Comparison of ENCODE assay signal across 9 cellular contexts in the genomic region with DNA sequence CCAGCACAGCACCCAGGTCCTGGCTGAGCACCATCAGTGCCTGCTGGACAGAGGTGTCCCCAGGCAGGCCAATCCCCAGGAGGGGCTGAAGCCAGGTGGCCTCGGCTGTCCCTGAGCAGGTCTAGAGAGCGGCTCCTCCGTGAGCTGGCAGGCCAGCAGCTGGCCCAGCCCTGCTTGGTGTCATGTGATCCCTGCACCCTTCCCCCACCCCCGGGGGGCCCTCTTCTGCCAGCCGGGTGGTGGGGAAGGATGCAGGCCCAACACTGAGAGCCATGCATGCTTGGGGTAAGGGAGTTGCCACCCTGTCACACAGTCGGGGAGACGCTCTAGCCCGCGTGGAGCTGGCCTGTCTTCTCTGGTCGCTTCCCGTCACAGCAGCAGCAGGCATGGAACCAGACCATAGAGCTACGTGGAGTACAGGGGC. TPM values are rescaled to one million over a fixed set of nuclear protein-coding genes. Genes with fewer than 3 reads are reported as not detected.
DNase-seq lines count a peak whose midpoint lies in the region; ATAC-seq and TF ChIP-seq lines count a peak whose summit lies in the region.
"Had no signal": no experiment of that assay in that cellular context is flagged by ENCODE, and none has a peak within 500 bp of the region (broad histone marks: within the 10 kb centered on the region; RNA-seq: fewer than 3 reads in every experiment).

No MANE protein-coding gene starts in this region.

- H3K79me1 ChIP-seq in H9 (ENCODE audit: insufficient read depth, low read depth, low read length, poor library complexity, severe bottlenecking), result no peaks in the 10 kb centered on the region

- no peak overlapping the region for H2BK20ac ChIP-seq in H9 (ENCODE audit: low read depth, low read length, poor library complexity, severe bottlenecking)

- no peak overlapping the region for H3K23ac ChIP-seq in H9 (ENCODE audit: insufficient read length, low read depth, low read length)

- H2BK12ac ChIP-seq in H9 (ENCODE audit: insufficient read length, low read depth, low read length), result no peak overlapping the region

- ATAC-seq in SK-N-SH treated with all-trans-retinoic acid at 6 μM for 48 hours (peak; percentile 36), left ventricle myocardium superior (peak; percentile 58), GM21526 (IDR thresholded peaks at IDR 0.05; ENCODE audit: low FRiP score, unreplicated experiment) (no peak), GM21723 (IDR thresholded peaks at IDR 0.05; ENCODE audit: unreplicated experiment) (no peak)
- ATAC-seq: HCT116 had no signal

- no peak overlapping the region for H2BK5ac ChIP-seq in H9 (ENCODE audit: insufficient read length, low read length)

- no peaks in the 10 kb centered on the region for H3K9me3 ChIP-seq in skeletal muscle satellite cell (replicated peaks; ENCODE audit: low read length)
- no peaks in the 10 kb centered on the region for H3K9me3 ChIP-seq in H9 (ENCODE audit: control insufficient read depth, low read depth, low read length)

- no peak for DNase-seq in HFFc6
- peak; percentile 68 for DNase-seq in left ventricle myocardium superior
- DNase-seq in H9, result no peak
- no peak for DNase-seq in NCI-H446 (lab: John Stamatoyannopoulos, UW)

- H3K27me3 ChIP-seq in skeletal muscle satellite cell (ENCODE audit: control insufficient read depth, insufficient read depth, low read length) (peaks cover 5% of the 10 kb centered on the region), H9 (ENCODE audit: insufficient read depth, low read length) (peaks cover 3% of the 10 kb centered on the region; the same call in 1 of the 2 replicates)

- peak overlapping the region; percentile 13 for H3K9ac ChIP-seq in skeletal muscle satellite cell (ENCODE audit: low read depth, low read length)
- no peak overlapping the region for H3K9ac ChIP-seq in H9 (ENCODE audit: extremely low read depth, insufficient read length, low read length)

- H3K9me3 Mint-ChIP-seq in HFFc6, result no peaks in the 10 kb centered on the region
- no peaks in the 10 kb centered on the region for H3K9me3 Mint-ChIP-seq in H9

- H3K4me1 Mint-ChIP-seq in HFFc6 (ENCODE audit: low read depth) (peaks cover 35% of the 10 kb centered on the region), H9 (peaks cover 4 to 18% of the 10 kb centered on the region in 2 experiments; a peak in 3 of 4 replicates)

- no peaks in the 10 kb centered on the region; the same call in 1 of the 2 replicates for H3K36me3 Mint-ChIP-seq in HFFc6 (ENCODE audit: low read depth)
- H3K36me3 Mint-ChIP-seq in H9 (ENCODE audit: insufficient read depth in 1 of 3, low read depth in 3 of 3), result peaks cover 2 to 10% (median 9%) of the 10 kb centered on the region in 3 experiments; a peak in 5 of 7 replicates

- H3K27me3 Mint-ChIP-seq in HFFc6 (ENCODE audit: insufficient read depth) (no peaks in the 10 kb centered on the region; the same call in 1 of the 2 replicates), H9 (ENCODE audit: low read depth) (peaks cover 13% of the 10 kb centered on the region)

- TF ChIP-seq CTCF in HFFc6 (IDR thresholded peaks at IDR 0.05) (no peak), H9 (conservative IDR thresholded peaks at IDR 0.05) (no peak)

- H4K20me1 ChIP-seq in H9 (ENCODE audit: control insufficient read depth, insufficient read depth, insufficient read length), result peaks cover 8% of the 10 kb centered on the region

- no peak overlapping the region for H3K27ac ChIP-seq in H9 (ENCODE audit: insufficient read length, low read depth, low read length)

- H2AK5ac ChIP-seq in H9 (ENCODE audit: insufficient read length, low read length), result no peak overlapping the region

- H3K4ac ChIP-seq in H9 (ENCODE audit: low read depth, low read length), result no peak overlapping the region

- H4K91ac ChIP-seq in H9 (ENCODE audit: insufficient read length, low read depth, low read length), result no peak overlapping the region

- H3K4me3 ChIP-seq in skeletal muscle satellite cell (ENCODE audit: low read length), result no peak overlapping the region

- WGBS in H9 (ENCODE audit: extremely low coverage, insufficient read length, low lambda C conversion rate), result no CpG with 5 or more reads among the region's 12 CpGs

- no peak overlapping the region for H2BK120ac ChIP-seq in H9 (ENCODE audit: low read depth, low read length, poor library complexity, severe bottlenecking)

- H2BK15ac ChIP-seq in H9 (ENCODE audit: low read depth, low read length), result no peak overlapping the region

- H3K27ac Mint-ChIP-seq in HFFc6, result peak overlapping the region; percentile 82
- H3K27ac Mint-ChIP-seq in H9, result no peak overlapping the region

- H3K4me1 ChIP-seq in skeletal muscle satellite cell (ENCODE audit: control insufficient read depth, insufficient read depth, low read length) (peaks cover 46% of the 10 kb centered on the region), H9 (ENCODE audit: insufficient read depth, low read length) (no peaks in the 10 kb centered on the region)

- H3K18ac ChIP-seq in H9 (ENCODE audit: insufficient read length, low read depth, low read length), result no peak overlapping the region

- H4K8ac ChIP-seq in H9 (replicated peaks; ENCODE audit: insufficient read length, low read depth, low read length), result no peak overlapping the region

- H3K4me3 Mint-ChIP-seq in HFFc6 (peak overlapping the region; percentile 62), H9 (no peak overlapping the region)

- no peak overlapping the region for H3K56ac ChIP-seq in H9 (ENCODE audit: insufficient read length, low read depth, low read length)

- H3K4me2 ChIP-seq in skeletal muscle satellite cell (ENCODE audit: low read length) (peak overlapping the region; percentile 45), H9 (ENCODE audit: insufficient read depth, insufficient read length, low read length) (no peak overlapping the region)

- no peak overlapping the region; the same call in 1 of the 2 replicates for H3K14ac ChIP-seq in H9 (ENCODE audit: insufficient read depth, low read length)

- H3K79me2 ChIP-seq in H9 (ENCODE audit: insufficient read depth, low read length), result no peaks in the 10 kb centered on the region

- peaks cover 5% of the 10 kb centered on the region for H3K36me3 ChIP-seq in skeletal muscle satellite cell (ENCODE audit: insufficient read depth, low read length)

- intact Hi-C loops in left ventricle myocardium superior (cut with micrococcal nuclease), result no loop called here

- H2AFZ ChIP-seq in H9 (ENCODE audit: low read length), result no peak overlapping the region

- H3K23me2 ChIP-seq in H9 (ENCODE audit: insufficient read length, low read depth, low read length, poor library complexity, severe bottlenecking), result no peaks in the 10 kb centered on the region

- H4K5ac ChIP-seq in H9 (ENCODE audit: insufficient read length, low read depth, low read length), result no peak overlapping the region

- no peak overlapping the region for H3T11ph ChIP-seq in H9 (ENCODE audit: low read length)

TF ChIP-seq in SK-N-SH treated with all-trans-retinoic acid at 6 μM for 48 hours, 23 proteins besides CTCF, POLR2A, EP300 and RAD21 (continues in another document):
- TF ChIP-seq SNAI2 (CRISPR knock-in tag; IDR thresholded peaks at IDR 0.05) (no peak), ZNF8 (CRISPR knock-in tag; IDR thresholded peaks at IDR 0.05) (no peak)
- TF ChIP-seq, protein P1, sequence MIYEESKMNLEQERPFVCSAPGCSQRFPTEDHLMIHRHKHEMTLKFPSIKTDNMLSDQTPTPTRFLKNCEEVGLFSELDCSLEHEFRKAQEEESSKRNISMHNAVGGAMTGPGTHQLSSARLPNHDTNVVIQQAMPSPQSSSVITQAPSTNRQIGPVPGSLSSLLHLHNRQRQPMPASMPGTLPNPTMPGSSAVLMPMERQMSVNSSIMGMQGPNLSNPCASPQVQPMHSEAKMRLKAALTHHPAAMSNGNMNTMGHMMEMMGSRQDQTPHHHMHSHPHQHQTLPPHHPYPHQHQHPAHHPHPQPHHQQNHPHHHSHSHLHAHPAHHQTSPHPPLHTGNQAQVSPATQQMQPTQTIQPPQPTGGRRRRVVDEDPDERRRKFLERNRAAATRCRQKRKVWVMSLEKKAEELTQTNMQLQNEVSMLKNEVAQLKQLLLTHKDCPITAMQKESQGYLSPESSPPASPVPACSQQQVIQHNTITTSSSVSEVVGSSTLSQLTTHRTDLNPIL (CRISPR knock-in tag; IDR thresholded peaks at IDR 0.05; ENCODE audit: low read depth), result no peak
- TF ChIP-seq, protein P2, sequence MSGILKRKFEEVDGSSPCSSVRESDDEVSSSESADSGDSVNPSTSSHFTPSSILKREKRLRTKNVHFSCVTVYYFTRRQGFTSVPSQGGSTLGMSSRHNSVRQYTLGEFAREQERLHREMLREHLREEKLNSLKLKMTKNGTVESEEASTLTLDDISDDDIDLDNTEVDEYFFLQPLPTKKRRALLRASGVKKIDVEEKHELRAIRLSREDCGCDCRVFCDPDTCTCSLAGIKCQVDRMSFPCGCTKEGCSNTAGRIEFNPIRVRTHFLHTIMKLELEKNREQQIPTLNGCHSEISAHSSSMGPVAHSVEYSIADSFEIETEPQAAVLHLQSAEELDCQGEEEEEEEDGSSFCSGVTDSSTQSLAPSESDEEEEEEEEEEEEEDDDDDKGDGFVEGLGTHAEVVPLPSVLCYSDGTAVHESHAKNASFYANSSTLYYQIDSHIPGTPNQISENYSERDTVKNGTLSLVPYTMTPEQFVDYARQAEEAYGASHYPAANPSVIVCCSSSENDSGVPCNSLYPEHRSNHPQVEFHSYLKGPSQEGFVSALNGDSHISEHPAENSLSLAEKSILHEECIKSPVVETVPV (CRISPR knock-in tag; IDR thresholded peaks at IDR 0.05), result no peak

RNA-seq across cellular contexts. Expression of a gene that starts 7.1 kb away (rescaled TPM):
- 10 to 100 TPM; 12.1 to 15.8 (median 14.8) TPM for total RNA-seq in HFFc6 (2021; fragmentation: NEBNext Ultra II Directional; extraction: Animal tissue kit (Norgen Biotek cat#: 25700))
- 33.1 TPM for total RNA-seq in left ventricle myocardium superior
- total RNA-seq in skeletal muscle satellite cell (2012; rRNA removed), result 15.0 and 18.1 TPM in 2 replicates
- 20.9 and 21.3 TPM in 2 replicates for total RNA-seq in H9 (2021)

RNA-seq across cellular contexts. Expression of a gene that starts 49.8 kb away (rescaled TPM):
- total RNA-seq in HFFc6 (2021; fragmentation: NEBNext Ultra II Directional; extraction: Animal tissue kit (Norgen Biotek cat#: 25700)), result 1 to 10 TPM; 1.1 to 2.8 (median 1.7) TPM
- 6.2 TPM for total RNA-seq in left ventricle myocardium superior
- total RNA-seq in skeletal muscle satellite cell (2012; rRNA removed), result under 0.01 and 1.3 TPM in 2 replicates
- 9.3 TPM in 2 replicates for total RNA-seq in H9 (2021)

RNA-seq across cellular contexts. Expression of a gene that starts 52.2 kb away (rescaled TPM):
- total RNA-seq in HFFc6 (2021; fragmentation: NEBNext Ultra II Directional; extraction: Animal tissue kit (Norgen Biotek cat#: 25700)), result under 1 TPM; 0.25 to 0.60 (median 0.43) TPM
- 7.2 TPM for total RNA-seq in left ventricle myocardium superior
- under 0.01 and 0.25 TPM in 2 replicates for total RNA-seq in skeletal muscle satellite cell (2012; rRNA removed)
- 3.6 and 4.0 TPM in 2 replicates for total RNA-seq in H9 (2021)

Comparison
In these comparisons a context has a peak if more than half of its experiments do, and no peak if none do; other contexts are left out.
1. ATAC-seq: peak in SK-N-SH treated with all-trans-retinoic acid at 6 μM for 48 hours (single experiment) and left ventricle myocardium superior (single experiment); none in GM21526 (single experiment) and GM21723 (single experiment).